Comparison of ENCODE assay signal across 31 cellular contexts in the genomic region with DNA sequence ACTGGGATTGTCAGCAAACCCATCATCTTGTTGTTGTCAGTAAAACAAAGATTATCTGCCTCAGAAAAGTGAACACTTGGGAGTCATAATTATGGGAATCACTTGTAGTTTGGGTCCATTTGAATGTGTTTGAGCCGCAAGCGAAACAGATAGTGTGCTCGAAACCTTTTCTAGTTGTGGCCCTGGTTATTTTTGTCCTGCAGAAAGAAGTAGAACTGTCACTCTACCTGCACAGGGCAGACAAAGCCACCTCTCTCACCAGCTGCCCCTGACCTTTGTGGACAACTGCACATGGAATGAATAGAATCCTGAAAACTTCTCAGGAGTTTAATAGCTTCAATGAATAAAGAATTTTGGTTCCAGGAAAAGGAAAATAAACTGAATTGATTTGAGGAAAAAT.
"Had no signal": no experiment of that assay in that cellular context is flagged by ENCODE, and none has a peak within 500 bp of the region (broad histone marks: within the 10 kb centered on the region; RNA-seq: fewer than 3 reads in every experiment).

No MANE protein-coding gene starts in this region.

- H3K36me3 Mint-ChIP-seq: T-cell had no signal

- H3K27ac Mint-ChIP-seq: T-cell had no signal

- H3K4me3 Mint-ChIP-seq: T-cell had no signal

- DNase-seq: Kasumi-1, NCI-H1048, NCI-H1092 treated with DMSO at 0.1 percent for 48 hours, NCI-H1105 treated with DMSO at 0.1 percent for 48 hours, NCI-H1417, NCI-H1436, NCI-H146, NCI-H1694, NCI-H187, NCI-H1930, NCI-H2029 treated with DMSO at 0.1 percent for 48 hours, NCI-H2081 treated with DMSO at 0.1 percent for 48 hours, NCI-H2107, NCI-H2171, NCI-H226, NCI-H446 treated with DMSO at 0.1 percent for 48 hours, NCI-H510A, NCI-H526, NCI-H69, NCI-H748 treated with DMSO at 0.1 percent for 48 hours, PC-9, SHP77, SIG-M5, SJCRH30, T-cell had no signal

- H3K4me1 Mint-ChIP-seq: T-cell had no signal

- H3K27ac ChIP-seq: PC-9, RWPE1, SJCRH30, SK-N-MC had no signal

- ATAC-seq: Panc1, Right ventricle myocardium inferior, SK-N-SH treated with all-trans-retinoic acid at 6 μM for 48 hours, T-cell had no signal

- H3K4me2 ChIP-seq: PC-9 had no signal

- H3K4me3 ChIP-seq: PC-9, SJCRH30, SK-N-MC had no signal

- H3K9me3 ChIP-seq: SJCRH30 had no signal

- H3K4me1 ChIP-seq: SJCRH30 had no signal

- H3K36me3 ChIP-seq: SJCRH30 had no signal

- H2AFZ ChIP-seq: PC-9 had no signal

- FAIRE-seq: RCC 7860 had no signal

- H3K27me3 ChIP-seq: SJCRH30 had no signal
